In genomic region chr15:75821946-75822345, GRCh38 we compare ENCODE assay signal across 20 cellular contexts.
"Had no signal": no experiment of that assay in that cellular context is flagged by ENCODE, and none has a peak within 500 bp of the region (broad histone marks: within the 10 kb centered on the region; RNA-seq: fewer than 3 reads in every experiment).

No MANE protein-coding gene starts in this region.

- H3K4me1 Mint-ChIP-seq: nephron had no signal

- DNase-seq: effector CD4-positive, alpha-beta T cell; heart left ventricle; hypothalamus; left ventricle myocardium inferior; lower lobe of right lung; mesendoderm; naive B cell; psoas muscle; stimulated activated CD4-positive, alpha-beta T cell treated with anti-CD3 and anti-CD28 coated beads, Interleukin-2, amount 100 ng/mL, for 24 hours; stimulated activated CD4-positive, alpha-beta T cell treated with anti-CD3 and anti-CD28 coated beads, Interleukin-4, amount 100 ng/mL, for 4 hours; stimulated activated naive CD4-positive, alpha-beta T cell; stomach; substantia nigra; transverse colon had no signal

- H3K27me3 ChIP-seq: heart left ventricle, stomach, transverse colon had no signal

- H3K36me3 ChIP-seq: heart left ventricle, left ventricle myocardium inferior, lower lobe of right lung, stomach, thoracic aorta, transverse colon had no signal

- H3K36me3 Mint-ChIP-seq: naive B cell had no signal

- H3K4me3 Mint-ChIP-seq: naive B cell, nephron had no signal

- H3K27ac Mint-ChIP-seq: nephron had no signal

- FAIRE-seq: frontal cortex, islet of Langerhans had no signal

- H3K4me3 ChIP-seq: coronary artery, heart left ventricle, left ventricle myocardium inferior, lower lobe of right lung, psoas muscle, skin epidermis, stomach, thoracic aorta, transverse colon had no signal

- H3K9me3 Mint-ChIP-seq: naive B cell, nephron had no signal
